ENCODE assay signal across 8 cellular contexts in the genomic region with DNA sequence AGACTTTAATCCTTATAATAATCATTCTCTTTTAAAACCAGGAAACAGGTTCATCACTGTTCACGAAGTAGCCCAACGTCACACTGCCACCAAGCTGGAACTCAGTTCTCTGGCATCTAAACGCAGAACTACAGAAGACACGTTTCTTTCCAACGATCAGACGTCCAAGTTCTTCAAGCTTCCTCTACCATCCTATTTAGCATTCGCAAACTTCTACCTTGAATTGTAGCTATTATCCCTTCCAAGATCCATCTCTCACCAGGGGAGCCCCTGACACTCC. TPM values are rescaled to one million over a fixed set of nuclear protein-coding genes. Genes with fewer than 3 reads are reported as not detected.
DNase-seq lines count a peak whose midpoint lies in the region; ATAC-seq and TF ChIP-seq lines count a peak whose summit lies in the region.

No MANE protein-coding gene starts in this region.

- WGBS in spleen, 5 donors = 0 to 1% (median 1%) methylated on average over 6 to 7 of the region's 7 CpGs

- H3K4me3 ChIP-seq in Peyer's patch (peak overlapping the region; percentile 67 to 87 (median 82)), spleen (peak overlapping the region; percentile 65 to 89 (median 80))

- H3K36me3 ChIP-seq in Peyer's patch = no peaks in the 10 kb centered on the region
- H3K36me3 ChIP-seq in spleen = no peaks in the 10 kb centered on the region

- H3K9me3 ChIP-seq in Peyer's patch = no peaks in the 10 kb centered on the region
- H3K9me3 ChIP-seq in spleen = no peaks in the 10 kb centered on the region

- no peaks in the 10 kb centered on the region for H3K27me3 ChIP-seq in Peyer's patch
- H3K27me3 ChIP-seq in spleen (replicated peaks in 1 of 7) = no peaks in the 10 kb centered on the region

- in situ Hi-C loops in T47D (cut with HindIII; ENCODE audit: low pct_unique_long_range_greater_than_20kb, low sequenced_read_pairs) = no loop called here

- DNase-seq in Peyer's patch = peak in 2 of 3 donors; percentile 41 to 71
- peak; percentile 29 to 64 for DNase-seq in T47D (ENCODE audit: low read depth in 1 of 2, low spot score in 1 of 2)
- peak; percentile 68 for DNase-seq in inferior parietal cortex (ENCODE audit: extremely low spot score)
- no peak for DNase-seq in spleen
- no peak for DNase-seq in NCI-H774 (lab: John Stamatoyannopoulos, UW)

- TF ChIP-seq CTCF in C4-2B (conservative IDR thresholded peaks at IDR 0.05) = no peak
- peak in 2 of 6 experiments; percentile 6 to 26 for TF ChIP-seq CTCF in Peyer's patch (IDR thresholded peaks at IDR 0.05)
- TF ChIP-seq CTCF in spleen (IDR thresholded peaks at IDR 0.05 in 8 of 11, conservative IDR thresholded peaks at IDR 0.05 in 3 of 11) = no peak

- TF ChIP-seq POLR2A in Peyer's patch (IDR thresholded peaks at IDR 0.05) (no peak), spleen (IDR thresholded peaks at IDR 0.05) (no peak)

- peak; percentile 15 for ATAC-seq in GM18873 (IDR thresholded peaks at IDR 0.05; ENCODE audit: low FRiP score, unreplicated experiment)
- peak; percentile 16 for ATAC-seq in HG03097 (IDR thresholded peaks at IDR 0.05; ENCODE audit: low FRiP score, unreplicated experiment)

- peak overlapping the region; percentile 79 for H3K27ac ChIP-seq in C4-2B
- H3K27ac ChIP-seq in Peyer's patch = peak overlapping the region; percentile 84 to 94 (median 89)
- peak overlapping the region; percentile 75 to 98 (median 94) for H3K27ac ChIP-seq in spleen

- intact Hi-C loops in spleen (cut with DNase I; ENCODE audit: low total_unique reads) = no loop called here

- peaks cover 0 to 9% (median 0%) of the 10 kb centered on the region in 4 donors for H3K4me1 ChIP-seq in Peyer's patch
- H3K4me1 ChIP-seq in spleen = peaks cover 0 to 38% (median 23%) of the 10 kb centered on the region in 6 donors

RNA-seq across cellular contexts. Expression of a gene that starts 0.6 kb away (rescaled TPM):
- 10 to 100 TPM in 1 of 4 donors, 1 to 10 TPM in 3; 4.0 to 24.8 (median 6.4) TPM for total RNA-seq in Peyer's patch
- total RNA-seq in spleen = 10 to 100 TPM in 6 of 7 donors, 1 to 10 TPM in 1; 9.6 to 40.0 (median 16.3) TPM
- 1 to 10 TPM; 1.6 to 3.1 (median 2.3) TPM for polyA plus RNA-seq in spleen

RNA-seq across cellular contexts. Expression of a gene that starts 27.2 kb away (rescaled TPM):
- total RNA-seq in Peyer's patch (100 to 1,000 TPM; 139 to 914 (median 434) TPM), spleen (1,000 to 10,000 TPM; 1,061 to 2,377 (median 1,594) TPM)
- polyA plus RNA-seq in spleen = 100 to 1,000 TPM; 510 to 672 (median 660) TPM

Comparison
In these comparisons a context has a peak if more than half of its experiments do, and no peak if none do; other contexts are left out.
1. DNase-seq: peak in Peyer's patch (2 of 3), T47D (2 of 2) and inferior parietal cortex (single experiment); none in spleen (single experiment) and NCI-H774 (single experiment).
2. Peak in every context shown above with its lines, with median percentiles within 50 percentile points of each other: H3K27ac ChIP-seq.